1 cellular context compared by ENCODE assay signal in genomic region chr3:126816956-126817777, GRCh38.
TF ChIP-seq lines count a peak whose summit lies in the region.

No MANE protein-coding gene starts in this region.

TF ChIP-seq in HepG2, 621 proteins besides CTCF, POLR2A, EP300 and RAD21 (continued from another document and continues in another):
- TF ChIP-seq MIXL1 (CRISPR knock-in tag; IDR thresholded peaks at IDR 0.05) (0 out of 2 replicates have a peak, but pooled peaks have one; percentile 22), HMGXB3 (CRISPR knock-in tag; IDR thresholded peaks at IDR 0.05; ENCODE audit: borderline replicate concordance) (no peak), PCBP1 (IDR thresholded peaks at IDR 0.05; ENCODE audit: borderline replicate concordance, low read depth, low read length) (no peak), MEIS2 (CRISPR knock-in tag; IDR thresholded peaks at IDR 0.05) (peak; percentile 58; the same call in 1 of the 2 replicates), ZNF552 (CRISPR knock-in tag; IDR thresholded peaks at IDR 0.05; ENCODE audit: borderline replicate concordance) (no peak), ZBTB38 (CRISPR knock-in tag; IDR thresholded peaks at IDR 0.05) (no peak), FOXA3 (CRISPR knock-in tag; IDR thresholded peaks at IDR 0.05) (0 out of 2 replicates have a peak, but pooled peaks have one; percentile 17), KDM5A (IDR thresholded peaks at IDR 0.05; ENCODE audit: borderline replicate concordance, low read length) (no peak), ZNF230 (CRISPR knock-in tag; IDR thresholded peaks at IDR 0.05) (no peak), HMG20A (CRISPR knock-in tag; IDR thresholded peaks at IDR 0.05; ENCODE audit: borderline replicate concordance) (peak; percentile 17; the same call in 1 of the 2 replicates), ZNF576 (CRISPR knock-in tag; IDR thresholded peaks at IDR 0.05) (no peak), ZNF543 (CRISPR knock-in tag; IDR thresholded peaks at IDR 0.05) (no peak), MAFK (conservative IDR thresholded peaks at IDR 0.05 in 1 of 2, IDR thresholded peaks at IDR 0.05 in 1 of 2; ENCODE audit: low read length in 2 of 2) (0 out of 4 replicates have a peak, but pooled peaks have one; percentile 3 to 38), KLF16 (CRISPR knock-in tag; IDR thresholded peaks at IDR 0.05) (no peak), HNF4A (CRISPR knock-in tag; IDR thresholded peaks at IDR 0.05) (peak; percentile 78), IKZF1 (IDR thresholded peaks at IDR 0.05) (no peak), ZNF605 (CRISPR knock-in tag; IDR thresholded peaks at IDR 0.05) (no peak), PAF1 (CRISPR knock-in tag; IDR thresholded peaks at IDR 0.05) (no peak), BRCA1 (CRISPR knock-in tag; IDR thresholded peaks at IDR 0.05) (no peak), KDM5B (CRISPR knock-in tag; IDR thresholded peaks at IDR 0.05; ENCODE audit: borderline replicate concordance) (peak; percentile 66; the same call in 1 of the 2 replicates), ARID4A (CRISPR knock-in tag; IDR thresholded peaks at IDR 0.05; ENCODE audit: borderline replicate concordance) (peak; percentile 27; the same call in 1 of the 2 replicates), GATAD2A (CRISPR knock-in tag; IDR thresholded peaks at IDR 0.05) (peak; percentile 42), ZNF556 (CRISPR knock-in tag; IDR thresholded peaks at IDR 0.05; ENCODE audit: borderline replicate concordance) (0 out of 2 replicates have a peak, but pooled peaks have one; percentile 22), ZNF260 (CRISPR knock-in tag; IDR thresholded peaks at IDR 0.05; ENCODE audit: borderline replicate concordance, low read depth) (no peak), JUN (CRISPR knock-in tag; IDR thresholded peaks at IDR 0.05) (no peak), KAT8 (CRISPR knock-in tag; IDR thresholded peaks at IDR 0.05) (peak; percentile 59), ZNF44 (CRISPR knock-in tag; IDR thresholded peaks at IDR 0.05) (no peak), DNMT3B (CRISPR knock-in tag; conservative IDR thresholded peaks at IDR 0.05) (no peak), MYC (CRISPR knock-in tag; IDR thresholded peaks at IDR 0.05; ENCODE audit: borderline replicate concordance) (peak; percentile 35; the same call in 1 of the 2 replicates), ZBTB7A (CRISPR knock-in tag; IDR thresholded peaks at IDR 0.05) (peak; percentile 43; the same call in 1 of the 2 replicates), ZNF687 (CRISPR knock-in tag; IDR thresholded peaks at IDR 0.05) (peak; percentile 79), SALL1 (CRISPR knock-in tag; IDR thresholded peaks at IDR 0.05) (peak; percentile 72), FOXC1 (CRISPR knock-in tag; IDR thresholded peaks at IDR 0.05; ENCODE audit: borderline replicate concordance) (no peak), UBTF (CRISPR knock-in tag; IDR thresholded peaks at IDR 0.05) (peak; percentile 33; the same call in 1 of the 2 replicates), GRHL1 (CRISPR knock-in tag; conservative IDR thresholded peaks at IDR 0.05) (no peak), CHCHD3 (CRISPR knock-in tag; IDR thresholded peaks at IDR 0.05) (no peak), ZNF607 (CRISPR knock-in tag; IDR thresholded peaks at IDR 0.05; ENCODE audit: borderline replicate concordance) (no peak), REXO4 (CRISPR knock-in tag; IDR thresholded peaks at IDR 0.05; ENCODE audit: borderline replicate concordance) (no peak), SOX5 (CRISPR knock-in tag; IDR thresholded peaks at IDR 0.05; ENCODE audit: borderline replicate concordance) (peak; percentile 28; the same call in 1 of the 2 replicates), DPF2 (CRISPR knock-in tag; IDR thresholded peaks at IDR 0.05; ENCODE audit: borderline replicate concordance, low read depth) (no peak), GABPB1 (CRISPR knock-in tag; IDR thresholded peaks at IDR 0.05) (0 out of 2 replicates have a peak, but pooled peaks have one; percentile 16), PHF20 (CRISPR knock-in tag; IDR thresholded peaks at IDR 0.05) (no peak)
- TF ChIP-seq, protein P1, sequence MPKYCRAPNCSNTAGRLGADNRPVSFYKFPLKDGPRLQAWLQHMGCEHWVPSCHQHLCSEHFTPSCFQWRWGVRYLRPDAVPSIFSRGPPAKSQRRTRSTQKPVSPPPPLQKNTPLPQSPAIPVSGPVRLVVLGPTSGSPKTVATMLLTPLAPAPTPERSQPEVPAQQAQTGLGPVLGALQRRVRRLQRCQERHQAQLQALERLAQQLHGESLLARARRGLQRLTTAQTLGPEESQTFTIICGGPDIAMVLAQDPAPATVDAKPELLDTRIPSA (CRISPR knock-in tag; IDR thresholded peaks at IDR 0.05; ENCODE audit: borderline replicate concordance): no peak
- TF ChIP-seq, protein P2, sequence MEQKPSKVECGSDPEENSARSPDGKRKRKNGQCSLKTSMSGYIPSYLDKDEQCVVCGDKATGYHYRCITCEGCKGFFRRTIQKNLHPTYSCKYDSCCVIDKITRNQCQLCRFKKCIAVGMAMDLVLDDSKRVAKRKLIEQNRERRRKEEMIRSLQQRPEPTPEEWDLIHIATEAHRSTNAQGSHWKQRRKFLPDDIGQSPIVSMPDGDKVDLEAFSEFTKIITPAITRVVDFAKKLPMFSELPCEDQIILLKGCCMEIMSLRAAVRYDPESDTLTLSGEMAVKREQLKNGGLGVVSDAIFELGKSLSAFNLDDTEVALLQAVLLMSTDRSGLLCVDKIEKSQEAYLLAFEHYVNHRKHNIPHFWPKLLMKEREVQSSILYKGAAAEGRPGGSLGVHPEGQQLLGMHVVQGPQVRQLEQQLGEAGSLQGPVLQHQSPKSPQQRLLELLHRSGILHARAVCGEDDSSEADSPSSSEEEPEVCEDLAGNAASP (CRISPR knock-in tag; IDR thresholded peaks at IDR 0.05; ENCODE audit: borderline replicate concordance): no peak
